In the genomic region with DNA sequence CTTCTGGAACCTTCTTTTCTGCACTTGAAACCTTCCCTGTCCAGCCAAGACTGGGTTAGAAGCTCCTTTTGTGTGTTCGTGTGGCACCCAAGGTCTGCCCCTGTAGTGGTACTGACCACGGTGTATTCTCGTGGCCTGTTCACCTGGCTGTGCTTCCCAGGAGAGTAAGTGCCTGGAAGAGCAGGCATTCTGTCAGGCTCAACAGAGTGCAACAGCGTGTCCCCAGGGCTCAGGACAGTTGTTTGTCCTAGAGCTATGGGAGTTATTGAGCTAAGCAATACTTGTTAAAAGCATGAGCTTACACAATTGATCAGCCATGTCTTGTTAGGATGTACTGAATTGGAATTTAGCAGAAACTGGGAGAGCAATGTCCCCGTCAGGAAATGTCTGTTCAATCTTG, we compare ENCODE assay signal across 9 cellular contexts. TPM values are rescaled to one million over a fixed set of nuclear protein-coding genes. Genes with fewer than 3 reads are reported as not detected.
DNase-seq lines count a peak whose midpoint lies in the region; ATAC-seq and TF ChIP-seq lines count a peak whose summit lies in the region.
"Had no signal": no experiment of that assay in that cellular context is flagged by ENCODE, and none has a peak within 500 bp of the region (broad histone marks: within the 10 kb centered on the region; RNA-seq: fewer than 3 reads in every experiment).

No MANE protein-coding gene starts in this region.

- H3K36me3 ChIP-seq in neural progenitor cell: no peaks in the 10 kb centered on the region
- no peaks in the 10 kb centered on the region for H3K36me3 ChIP-seq in testis (ENCODE audit: low read depth, missing control alignments)

- H3K27ac Mint-ChIP-seq in IgD-negative memory B cell (peak overlapping the region; percentile 74 to 90 (median 87)), neural progenitor cell (peak overlapping the region; percentile 54)

- ATAC-seq in esophagus mucosa: no peak

- DNase-seq in dorsolateral prefrontal cortex (no peak), neural progenitor cell (ENCODE audit: low spot score) (no peak), GM20000 (ENCODE audit: low spot score) (no peak), AG08395 (ENCODE audit: low spot score) (no peak), testis (no peak)
- DNase-seq: retina had no signal

- H3K9me3 Mint-ChIP-seq in IgD-negative memory B cell: no peaks in the 10 kb centered on the region
- no peaks in the 10 kb centered on the region for H3K9me3 Mint-ChIP-seq in neural progenitor cell

- no peak overlapping the region for H2AFZ ChIP-seq in neural progenitor cell (replicated peaks)

- no peak for TF ChIP-seq POLR2A in testis (IDR thresholded peaks at IDR 0.05)

- peaks cover 30% of the 10 kb centered on the region for H3F3A ChIP-seq in neural progenitor cell (ENCODE audit: low read depth)

- H3K4me1 Mint-ChIP-seq in IgD-negative memory B cell (peaks cover 47 to 52% (median 49%) of the 10 kb centered on the region in 3 donors), neural progenitor cell (peaks cover 51% of the 10 kb centered on the region)

- no peak overlapping the region for H3K9ac ChIP-seq in neural progenitor cell

- intact Hi-C loops in dorsolateral prefrontal cortex (cut with DNase I) (loop anchor here in 1 of 2 donors (10.0 kb wide), 1 partner anchor 231 kb away; no protein-coding TSS in a partner anchor), testis (cut with DNase I; ENCODE audit: low total_unique reads) (loop anchor here (10.0 kb wide), 1 partner anchor 89 kb away; no protein-coding TSS in a partner anchor)

- H4K20me1 ChIP-seq in neural progenitor cell (ENCODE audit: low read depth): no peaks in the 10 kb centered on the region

- peaks cover 38% of the 10 kb centered on the region for H3K4me1 ChIP-seq in neural progenitor cell
- peaks cover 29% of the 10 kb centered on the region for H3K4me1 ChIP-seq in testis

- peak overlapping the region; percentile 80 for H3K27ac ChIP-seq in C4-2B
- peak overlapping the region in 48 of 59 donors; percentile 1 to 100 (median 99) for H3K27ac ChIP-seq in dorsolateral prefrontal cortex
- no peak overlapping the region for H3K27ac ChIP-seq in neural progenitor cell
- peak overlapping the region in 1 of 2 donors; percentile 99 for H3K27ac ChIP-seq in testis

- peak overlapping the region; percentile 86 for H3K4me2 ChIP-seq in neural progenitor cell

- WGBS in testis, 2 donors: 81 to 84% methylated on average over 5 of the region's 5 CpGs

- H3K9me3 ChIP-seq in neural progenitor cell (ENCODE audit: low read depth) (no peaks in the 10 kb centered on the region), testis (no peaks in the 10 kb centered on the region)

- no peak for TF ChIP-seq CTCF in C4-2B (conservative IDR thresholded peaks at IDR 0.05)
- no peak for TF ChIP-seq CTCF in dorsolateral prefrontal cortex (IDR thresholded peaks at IDR 0.05 in 54 of 56, conservative IDR thresholded peaks at IDR 0.05 in 2 of 56; ENCODE audit: low read depth in 1 of 56, partially characterized antibody in 56 of 56)
- TF ChIP-seq CTCF in neural progenitor cell (IDR thresholded peaks at IDR 0.05): no peak
- TF ChIP-seq CTCF in GM20000 (IDR thresholded peaks at IDR 0.05; ENCODE audit: extremely low read depth, missing control alignments): no peak
- no peak for TF ChIP-seq CTCF in testis (IDR thresholded peaks at IDR 0.05)

- no peaks in the 10 kb centered on the region for H3K27me3 Mint-ChIP-seq in IgD-negative memory B cell
- H3K27me3 Mint-ChIP-seq in neural progenitor cell (ENCODE audit: insufficient read depth, low read depth): peaks cover 5% of the 10 kb centered on the region

- no peaks in the 10 kb centered on the region for H3K27me3 ChIP-seq in dorsolateral prefrontal cortex
- H3K27me3 ChIP-seq in neural progenitor cell: no peaks in the 10 kb centered on the region
- no peaks in the 10 kb centered on the region for H3K27me3 ChIP-seq in testis

- H3K4me3 Mint-ChIP-seq in IgD-negative memory B cell: peak overlapping the region in 3 of 4 donors; percentile 54 to 92 (median 81)
- H3K4me3 Mint-ChIP-seq in neural progenitor cell: peak overlapping the region; percentile 57

- peaks cover 27% of the 10 kb centered on the region for H3K79me2 ChIP-seq in neural progenitor cell (ENCODE audit: low read depth)

- H3K36me3 Mint-ChIP-seq in IgD-negative memory B cell (peaks cover 2% of the 10 kb centered on the region), neural progenitor cell (peaks cover 7% of the 10 kb centered on the region)

- H3K4me3 ChIP-seq in dorsolateral prefrontal cortex (no peak overlapping the region), neural progenitor cell (no peak overlapping the region), testis (no peak overlapping the region)

RNA-seq across cellular contexts. Expression of a gene that starts 12.9 kb away (rescaled TPM):
- polyA plus RNA-seq in IgD-negative memory B cell (51.1 TPM), testis (ENCODE audit: insufficient read depth, low read depth, low replicate concordance) (56.4 TPM)
- total RNA-seq in dorsolateral prefrontal cortex (100 to 1,000 TPM in 118 of 120 experiments, 10 to 100 TPM in 2; 80.8 to 431 (median 175) TPM), neural progenitor cell (ENCODE audit: low replicate concordance) (259 and 348 TPM in 2 replicates), esophagus mucosa (245 TPM), testis (100 to 1,000 TPM; 151 to 220 TPM)
